ENCODE assay signal across 21 cellular contexts in genomic region chr17:7910281-7910680, GRCh38. TPM values are rescaled to one million over a fixed set of nuclear protein-coding genes. Genes with fewer than 3 reads are reported as not detected.
DNase-seq lines count a peak whose midpoint lies in the region; ATAC-seq and TF ChIP-seq lines count a peak whose summit lies in the region.
"Had no signal": no experiment of that assay in that cellular context is flagged by ENCODE, and none has a peak within 500 bp of the region (broad histone marks: within the 10 kb centered on the region; RNA-seq: fewer than 3 reads in every experiment).

No MANE protein-coding gene starts in this region.

- no peak for TF ChIP-seq POLR2A in sigmoid colon (IDR thresholded peaks at IDR 0.05)

- no peaks in the 10 kb centered on the region for H3K9me3 ChIP-seq in BLaER1 treated with 17β-estradiol and CSF1 and Interleukin-3, amounts not matched to agents 10 nM and 100 nM (replicated peaks in 1 of 11)
- no peaks in the 10 kb centered on the region for H3K9me3 ChIP-seq in sigmoid colon
- no peaks in the 10 kb centered on the region for H3K9me3 ChIP-seq in BE2C

- no peak overlapping the region for H3K4me2 ChIP-seq in BLaER1 treated with 17β-estradiol and CSF1 and Interleukin-3, amounts not matched to agents 10 nM and 100 nM
- H3K4me2 ChIP-seq: PC-9 had no signal

- no peak overlapping the region for H3K4me3 Mint-ChIP-seq in activated T-cell treated with anti-CD3 and anti-CD28 coated beads, Interleukin-2, amount 50 U/mL, for 24 hours
- H3K4me3 Mint-ChIP-seq in activated T-cell treated with anti-CD3 and anti-CD28 coated beads, Interleukin-2, amount 50 U/mL, for 4 hours: no peak overlapping the region
- H3K4me3 Mint-ChIP-seq in activated T-helper 17 cell treated with anti-CD3 and anti-CD28 coated beads, Interleukin-2, amount 50 U/mL, for 72 hours: no peak overlapping the region
- no peak overlapping the region for H3K4me3 Mint-ChIP-seq in neural crest cell
- H3K4me3 Mint-ChIP-seq: B cell; CD8-positive, alpha-beta T cell had no signal

- ATAC-seq in activated T-cell treated with anti-CD3 and anti-CD28 coated beads, Interleukin-2, amount 50 U/mL, for 4 hours: no peak
- no peak for ATAC-seq in activated T-helper 17 cell treated with anti-CD3 and anti-CD28 coated beads, Interleukin-2, amount 50 U/mL, for 72 hours (replicated peaks)
- ATAC-seq: CD8-positive, alpha-beta T cell; GM12878 had no signal

- H3K27ac Mint-ChIP-seq in activated T-cell treated with anti-CD3 and anti-CD28 coated beads, Interleukin-2, amount 50 U/mL, for 24 hours: peak overlapping the region; percentile 15
- H3K27ac Mint-ChIP-seq in activated T-helper 17 cell treated with anti-CD3 and anti-CD28 coated beads, Interleukin-2, amount 50 U/mL, for 72 hours: peak overlapping the region; percentile 84
- H3K27ac Mint-ChIP-seq in neural crest cell (ENCODE audit: unreplicated experiment): peak overlapping the region; percentile 70
- H3K27ac Mint-ChIP-seq: B cell; CD8-positive, alpha-beta T cell had no signal

- DNase-seq in activated T-cell treated with anti-CD3 and anti-CD28 coated beads, Interleukin-2, amount 50 U/mL, for 24 hours: no peak
- no peak for DNase-seq in activated T-cell treated with anti-CD3 and anti-CD28 coated beads, Interleukin-2, amount 50 U/mL, for 4 hours
- DNase-seq in neural crest cell (ENCODE audit: low read depth, low spot score): no peak
- no peak for DNase-seq in T-helper 1 cell
- no peak for DNase-seq in sigmoid colon
- DNase-seq in BE2C: no peak
- DNase-seq: CD8-positive, alpha-beta T cell; DMS53; EL; Kasumi-1; MM.1S; NCI-H1092; NCI-H1436 treated with DMSO at 0.1 percent for 48 hours; NCI-H2029 treated with DMSO at 0.1 percent for 48 hours; NCI-H2171; NCI-H526; PC-9 had no signal

- peak overlapping the region in 9 of 11 experiments; percentile 10 to 59 (median 21); a peak in 7 of 22 replicates for H3K9ac ChIP-seq in BLaER1 treated with 17β-estradiol and CSF1 and Interleukin-3, amounts not matched to agents 10 nM and 100 nM

- intact Hi-C loops in sigmoid colon (cut with DNase I): loop anchor here (10.0 kb wide), 1 partner anchor 145 kb away; no protein-coding TSS in a partner anchor

- no peaks in the 10 kb centered on the region for H3K27me3 ChIP-seq in BLaER1 treated with 17β-estradiol and CSF1 and Interleukin-3, amounts not matched to agents 10 nM and 100 nM
- H3K27me3 ChIP-seq in sigmoid colon (no peaks in the 10 kb centered on the region), BE2C (no peaks in the 10 kb centered on the region)

- 96% methylated on average over 15 of the region's 15 CpGs for WGBS in sigmoid colon, 2 donors

- H3K4me1 Mint-ChIP-seq in activated T-cell treated with anti-CD3 and anti-CD28 coated beads, Interleukin-2, amount 50 U/mL, for 24 hours (ENCODE audit: low read depth): peaks cover 20% of the 10 kb centered on the region
- H3K4me1 Mint-ChIP-seq in activated T-cell treated with anti-CD3 and anti-CD28 coated beads, Interleukin-2, amount 50 U/mL, for 4 hours (ENCODE audit: low read depth): peaks cover 13% of the 10 kb centered on the region
- peaks cover 10% of the 10 kb centered on the region for H3K4me1 Mint-ChIP-seq in activated T-helper 17 cell treated with anti-CD3 and anti-CD28 coated beads, Interleukin-2, amount 50 U/mL, for 72 hours
- H3K4me1 Mint-ChIP-seq in neural crest cell: peaks cover 15% of the 10 kb centered on the region

- H3K27ac ChIP-seq in BLaER1 treated with 17β-estradiol and CSF1 and Interleukin-3, amounts not matched to agents 10 nM and 100 nM: peak overlapping the region in 1 of 11 experiments; percentile 68; a peak in 1 of 22 replicates
- no peak overlapping the region for H3K27ac ChIP-seq in sigmoid colon
- H3K27ac ChIP-seq: PC-9 had no signal

- H3K4me3 ChIP-seq in BLaER1 treated with 17β-estradiol and CSF1 and Interleukin-3, amounts not matched to agents 10 nM and 100 nM: no peak overlapping the region
- no peak overlapping the region for H3K4me3 ChIP-seq in sigmoid colon
- no peak overlapping the region for H3K4me3 ChIP-seq in BE2C (ENCODE audit: low read depth, low read length)
- H3K4me3 ChIP-seq: GM12878, PC-9 had no signal

- H3K36me3 Mint-ChIP-seq in activated T-cell treated with anti-CD3 and anti-CD28 coated beads, Interleukin-2, amount 50 U/mL, for 24 hours (ENCODE audit: low read depth): peaks cover 85% of the 10 kb centered on the region
- H3K36me3 Mint-ChIP-seq in activated T-cell treated with anti-CD3 and anti-CD28 coated beads, Interleukin-2, amount 50 U/mL, for 4 hours (ENCODE audit: insufficient read depth): peaks cover 47% of the 10 kb centered on the region
- peaks cover 28% of the 10 kb centered on the region for H3K36me3 Mint-ChIP-seq in activated T-helper 17 cell treated with anti-CD3 and anti-CD28 coated beads, Interleukin-2, amount 50 U/mL, for 72 hours (ENCODE audit: low read depth)
- H3K36me3 Mint-ChIP-seq in neural crest cell (ENCODE audit: low read depth): peaks cover 12% of the 10 kb centered on the region

- peaks cover 0 to 73% (median 42%) of the 10 kb centered on the region in 11 experiments; a peak in 14 of 22 replicates for H4K20me1 ChIP-seq in BLaER1 treated with 17β-estradiol and CSF1 and Interleukin-3, amounts not matched to agents 10 nM and 100 nM

- no peak for TF ChIP-seq EP300 in sigmoid colon (IDR thresholded peaks at IDR 0.05)

- peaks cover 72 to 86% (median 78%) of the 10 kb centered on the region in 11 experiments for H3K36me3 ChIP-seq in BLaER1 treated with 17β-estradiol and CSF1 and Interleukin-3, amounts not matched to agents 10 nM and 100 nM
- H3K36me3 ChIP-seq in sigmoid colon (peaks cover 44 to 71% (median 61%) of the 10 kb centered on the region in 4 donors), BE2C (peaks cover 5% of the 10 kb centered on the region)

- no peaks in the 10 kb centered on the region for H3K27me3 Mint-ChIP-seq in activated T-cell treated with anti-CD3 and anti-CD28 coated beads, Interleukin-2, amount 50 U/mL, for 24 hours
- no peaks in the 10 kb centered on the region for H3K27me3 Mint-ChIP-seq in activated T-cell treated with anti-CD3 and anti-CD28 coated beads, Interleukin-2, amount 50 U/mL, for 4 hours (ENCODE audit: low read depth)
- no peaks in the 10 kb centered on the region for H3K27me3 Mint-ChIP-seq in activated T-helper 17 cell treated with anti-CD3 and anti-CD28 coated beads, Interleukin-2, amount 50 U/mL, for 72 hours
- no peaks in the 10 kb centered on the region for H3K27me3 Mint-ChIP-seq in neural crest cell (ENCODE audit: low read depth)
- H3K27me3 Mint-ChIP-seq: B cell had no signal

- no peak for TF ChIP-seq CTCF in neural crest cell (conservative IDR thresholded peaks at IDR 0.05)
- no peak for TF ChIP-seq CTCF in sigmoid colon (IDR thresholded peaks at IDR 0.05)
- no peak for TF ChIP-seq CTCF in BE2C (IDR thresholded peaks at IDR 0.05; ENCODE audit: low read depth, low read length)

- H3K4me1 ChIP-seq in BLaER1 treated with 17β-estradiol and CSF1 and Interleukin-3, amounts not matched to agents 10 nM and 100 nM: peaks cover 34 to 51% (median 41%) of the 10 kb centered on the region in 10 experiments
- peaks cover 2 to 17% (median 9%) of the 10 kb centered on the region in 4 donors for H3K4me1 ChIP-seq in sigmoid colon
- H3K4me1 ChIP-seq in BE2C: no peaks in the 10 kb centered on the region

- H3K9me3 Mint-ChIP-seq in activated T-cell treated with anti-CD3 and anti-CD28 coated beads, Interleukin-2, amount 50 U/mL, for 24 hours: no peaks in the 10 kb centered on the region
- H3K9me3 Mint-ChIP-seq in activated T-cell treated with anti-CD3 and anti-CD28 coated beads, Interleukin-2, amount 50 U/mL, for 4 hours: no peaks in the 10 kb centered on the region
- no peaks in the 10 kb centered on the region for H3K9me3 Mint-ChIP-seq in activated T-helper 17 cell treated with anti-CD3 and anti-CD28 coated beads, Interleukin-2, amount 50 U/mL, for 72 hours
- H3K9me3 Mint-ChIP-seq in neural crest cell: no peaks in the 10 kb centered on the region
- H3K9me3 Mint-ChIP-seq: CD8-positive, alpha-beta T cell had no signal

RNA-seq across cellular contexts. Expression of gene RNF227, which starts 5.8 kb away (rescaled TPM):
- total RNA-seq in activated T-cell treated with anti-CD3 and anti-CD28 coated beads, Interleukin-2, amount 50 U/mL, for 4 hours: 1 to 10 TPM; 4.7 to 5.5 (median 5.0) TPM
- total RNA-seq in activated T-helper 17 cell treated with anti-CD3 and anti-CD28 coated beads, Interleukin-2, amount 50 U/mL, for 72 hours: 10 to 100 TPM in 1 of 2 donors, 1 to 10 TPM in 1; 2.4 to 11.7 TPM
- total RNA-seq in neural crest cell (3.6 and 4.0 TPM in 2 replicates), sigmoid colon (1 to 10 TPM; 3.2 to 4.5 (median 4.2) TPM)
- polyA plus RNA-seq in sigmoid colon: 1 to 10 TPM in 2 of 3 donors, under 1 TPM in 1; 0.69 to 3.6 (median 1.8) TPM
- polyA plus RNA-seq in BE2C (2012; ENCODE audit: insufficient read depth, insufficient read length, low read depth): 3.3 TPM

RNA-seq across cellular contexts. Expression of gene KCNAB3, which starts 19.4 kb away (rescaled TPM):
- total RNA-seq in activated T-cell treated with anti-CD3 and anti-CD28 coated beads, Interleukin-2, amount 50 U/mL, for 4 hours: 10 to 100 TPM; 10.3 to 11.5 (median 11.4) TPM
- total RNA-seq in activated T-helper 17 cell treated with anti-CD3 and anti-CD28 coated beads, Interleukin-2, amount 50 U/mL, for 72 hours: 10 to 100 TPM in 1 of 2 donors, 1 to 10 TPM in 1; 8.6 to 11.9 TPM
- total RNA-seq in neural crest cell (19.9 and 20.4 TPM in 2 replicates), sigmoid colon (1 to 10 TPM in 1 of 4 donors, under 1 TPM in 2, not detected in 1; 0.54 to 2.1 (median 0.66) TPM)
- polyA plus RNA-seq in sigmoid colon: 1 to 10 TPM in 1 of 3 donors, under 1 TPM in 2; 0.60 to 5.5 (median 0.69) TPM
- polyA plus RNA-seq in BE2C (2012; ENCODE audit: insufficient read depth, insufficient read length, low read depth): 1.6 TPM

RNA-seq across cellular contexts. Expression of gene TRAPPC1, which starts 21.5 kb away (rescaled TPM):
- 100 to 1,000 TPM; 123 to 134 (median 124) TPM for total RNA-seq in activated T-cell treated with anti-CD3 and anti-CD28 coated beads, Interleukin-2, amount 50 U/mL, for 4 hours
- total RNA-seq in activated T-helper 17 cell treated with anti-CD3 and anti-CD28 coated beads, Interleukin-2, amount 50 U/mL, for 72 hours: 100 to 1,000 TPM; 179 to 180 TPM
- total RNA-seq in neural crest cell (129 and 145 TPM in 2 replicates), sigmoid colon (10 to 100 TPM; 33.5 to 66.5 (median 45.7) TPM)
- 100 to 1,000 TPM; 123 to 170 (median 123) TPM for polyA plus RNA-seq in sigmoid colon
- 156 TPM for polyA plus RNA-seq in BE2C (2012; ENCODE audit: insufficient read depth, insufficient read length, low read depth)

RNA-seq across cellular contexts. Expression of gene CHD3, which starts 21.7 kb away (rescaled TPM):
- 100 to 1,000 TPM; 117 to 127 (median 123) TPM for total RNA-seq in activated T-cell treated with anti-CD3 and anti-CD28 coated beads, Interleukin-2, amount 50 U/mL, for 4 hours
- 100 to 1,000 TPM; 154 to 217 TPM for total RNA-seq in activated T-helper 17 cell treated with anti-CD3 and anti-CD28 coated beads, Interleukin-2, amount 50 U/mL, for 72 hours
- total RNA-seq in neural crest cell: 53.3 and 59.7 TPM in 2 replicates
- 100 to 1,000 TPM in 3 of 4 donors, 10 to 100 TPM in 1; 97.2 to 147 (median 117) TPM for total RNA-seq in sigmoid colon
- polyA plus RNA-seq in sigmoid colon: 10 to 100 TPM; 33.8 to 88.9 (median 47.4) TPM
- 66.8 TPM for polyA plus RNA-seq in BE2C (2012; ENCODE audit: insufficient read depth, insufficient read length, low read depth)

RNA-seq across cellular contexts. Expression of gene CNTROB, which starts 21.7 kb away (rescaled TPM):
- total RNA-seq in activated T-cell treated with anti-CD3 and anti-CD28 coated beads, Interleukin-2, amount 50 U/mL, for 4 hours: 10 to 100 TPM; 31.8 to 37.1 (median 34.6) TPM
- 100 to 1,000 TPM in 1 of 2 donors, 10 to 100 TPM in 1; 74.0 to 152 TPM for total RNA-seq in activated T-helper 17 cell treated with anti-CD3 and anti-CD28 coated beads, Interleukin-2, amount 50 U/mL, for 72 hours
- 55.5 and 58.3 TPM in 2 replicates for total RNA-seq in neural crest cell
- 10 to 100 TPM; 11.8 to 40.4 (median 30.0) TPM for total RNA-seq in sigmoid colon
- 10 to 100 TPM; 16.6 to 33.3 (median 16.8) TPM for polyA plus RNA-seq in sigmoid colon
- 17.5 TPM for polyA plus RNA-seq in BE2C (2012; ENCODE audit: insufficient read depth, insufficient read length, low read depth)

Comparison
In these comparisons a context has a peak if more than half of its experiments do, and no peak if none do; other contexts are left out.
1. H3K27ac Mint-ChIP-seq: peak in every context shown above with its lines; median percentile 84 in activated T-helper 17 cell treated with anti-CD3 and anti-CD28 coated beads, Interleukin-2, amount 50 U/mL, for 72 hours; 70 in neural crest cell; 15 in activated T-cell treated with anti-CD3 and anti-CD28 coated beads, Interleukin-2, amount 50 U/mL, for 24 hours.